9 cellular contexts compared by ENCODE assay signal in the genomic region with DNA sequence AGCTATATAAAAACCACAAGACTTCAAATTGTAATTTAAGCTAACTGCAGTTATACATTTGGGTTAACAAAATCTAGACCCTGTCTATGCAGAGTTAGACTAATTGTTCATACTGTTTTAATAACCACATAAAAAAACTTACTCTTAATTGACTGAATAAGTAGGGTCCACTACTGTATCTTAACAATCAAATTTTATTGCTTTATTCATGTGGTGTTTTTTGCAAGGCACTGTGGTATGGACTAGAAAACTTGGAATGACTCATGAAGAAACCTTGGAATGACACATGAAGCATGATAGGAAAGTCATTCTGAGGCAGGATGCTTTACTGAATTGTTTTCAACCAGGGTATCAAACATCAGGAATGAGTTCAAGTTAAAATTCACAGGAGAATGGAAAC. TPM values are rescaled to one million over a fixed set of nuclear protein-coding genes. Genes with fewer than 3 reads are reported as not detected.
DNase-seq lines count a peak whose midpoint lies in the region; ATAC-seq, FAIRE-seq and TF ChIP-seq lines count a peak whose summit lies in the region.
"Had no signal": no experiment of that assay in that cellular context is flagged by ENCODE, and none has a peak within 500 bp of the region (broad histone marks: within the 10 kb centered on the region; RNA-seq: fewer than 3 reads in every experiment).

No MANE protein-coding gene starts in this region.

- ATAC-seq in A549 (no peak), GM23338 (no peak), GM18907 (IDR thresholded peaks at IDR 0.05; ENCODE audit: unreplicated experiment) (no peak)

- peaks cover 8% of the 10 kb centered on the region for H3K27me3 Mint-ChIP-seq in GM23338 (ENCODE audit: insufficient read depth, low read depth, poor library complexity)
- no peaks in the 10 kb centered on the region for H3K27me3 Mint-ChIP-seq in activated T-helper 2 cell treated with anti-CD3 and anti-CD28 coated beads, Interferon-gamma antibody, Interleukin-2, Interleukin-4, amounts not matched to agents 10 μg/mL and 5 μg/mL and 100 μg/mL, durations not matched to agents 14 hours and 24 hours and 36 hours (ENCODE audit: low read depth)

- FAIRE-seq in A549 (lab: Jason Lieb, UNC), result no peak

- TF ChIP-seq POLR2A in A549 (IDR thresholded peaks at IDR 0.05; ENCODE audit: low read length), result no peak

- H3K27ac Mint-ChIP-seq in GM23338, result no peak overlapping the region
- H3K27ac Mint-ChIP-seq in activated T-helper 2 cell treated with anti-CD3 and anti-CD28 coated beads, Interferon-gamma antibody, Interleukin-2, Interleukin-4, amounts not matched to agents 10 μg/mL and 5 μg/mL and 100 μg/mL, durations not matched to agents 14 hours and 24 hours and 36 hours, result peak overlapping the region; percentile 52

- no peaks in the 10 kb centered on the region for H3K27me3 ChIP-seq in GM23338 (ENCODE audit: insufficient read depth)
- no peaks in the 10 kb centered on the region for H3K27me3 ChIP-seq in hepatocyte

- DNase-seq in A549 (ENCODE audit: low read depth in 1 of 2, low spot score in 1 of 2), result no peak
- no peak for DNase-seq in GM23338 (ENCODE audit: low spot score)
- DNase-seq in activated T-helper 2 cell treated with anti-CD3 and anti-CD28 coated beads, Interferon-gamma antibody, Interleukin-2, Interleukin-4, amounts not matched to agents 10 μg/mL and 5 μg/mL and 100 μg/mL, durations not matched to agents 14 hours and 24 hours and 36 hours (ENCODE audit: low spot score), result no peak
- peak; percentile 10 for DNase-seq in hepatocyte (ENCODE audit: low spot score)
- DNase-seq in cerebellum (ENCODE audit: low spot score), result no peak
- DNase-seq in KG1 (lab: John Stamatoyannopoulos, UW), result no peak
- no peak for DNase-seq in NCI-H2029 treated with DMSO at 0.1 percent for 48 hours (lab: John Stamatoyannopoulos, UW)
- DNase-seq: stimulated activated CD4-positive, alpha-beta T cell treated with anti-CD3 and anti-CD28 coated beads, Interleukin-4, amount 100 ng/mL, for 4 hours had no signal

- H3K9me3 Mint-ChIP-seq in GM23338, result no peaks in the 10 kb centered on the region; the same call in 2 of the 3 replicates
- no peaks in the 10 kb centered on the region for H3K9me3 Mint-ChIP-seq in activated T-helper 2 cell treated with anti-CD3 and anti-CD28 coated beads, Interferon-gamma antibody, Interleukin-2, Interleukin-4, amounts not matched to agents 10 μg/mL and 5 μg/mL and 100 μg/mL, durations not matched to agents 14 hours and 24 hours and 36 hours

- peaks cover 33% of the 10 kb centered on the region for H3K36me3 Mint-ChIP-seq in GM23338 (ENCODE audit: low read depth)
- peaks cover 71% of the 10 kb centered on the region for H3K36me3 Mint-ChIP-seq in activated T-helper 2 cell treated with anti-CD3 and anti-CD28 coated beads, Interferon-gamma antibody, Interleukin-2, Interleukin-4, amounts not matched to agents 10 μg/mL and 5 μg/mL and 100 μg/mL, durations not matched to agents 14 hours and 24 hours and 36 hours (ENCODE audit: low read depth)

- H3K79me2 ChIP-seq in GM23338 (replicated peaks; ENCODE audit: insufficient read depth), result peaks cover 62% of the 10 kb centered on the region
- peaks cover 72% of the 10 kb centered on the region for H3K79me2 ChIP-seq in hepatocyte

- H3K9me2 ChIP-seq in GM23338 (ENCODE audit: insufficient read depth) (no peaks in the 10 kb centered on the region), hepatocyte (replicated peaks; ENCODE audit: insufficient read depth) (no peaks in the 10 kb centered on the region)

- peaks cover 20% of the 10 kb centered on the region for H3K4me1 ChIP-seq in A549
- peaks cover 10% of the 10 kb centered on the region; the same call in 1 of the 2 replicates for H3K4me1 ChIP-seq in GM23338 (ENCODE audit: insufficient read depth)
- H3K4me1 ChIP-seq in hepatocyte (ENCODE audit: insufficient read depth), result peaks cover 7% of the 10 kb centered on the region

- no peaks in the 10 kb centered on the region; the same call in 1 of the 2 replicates for H3F3A ChIP-seq in GM23338 (replicated peaks; ENCODE audit: low read depth)

- POLR2A ChIA-PET in A549 (lab: Yijun Ruan, JAX), result no interaction called here

- H3K4me2 ChIP-seq in A549 (peak overlapping the region; percentile 82), GM23338 (no peak overlapping the region), hepatocyte (peak overlapping the region; percentile 79)

- peaks cover 21% of the 10 kb centered on the region for H4K20me1 ChIP-seq in GM23338 (replicated peaks; ENCODE audit: insufficient read depth)
- peaks cover 28% of the 10 kb centered on the region for H4K20me1 ChIP-seq in hepatocyte (ENCODE audit: insufficient read depth, poor library complexity, severe bottlenecking)

- H3K27ac ChIP-seq in A549, result no peak overlapping the region
- no peak overlapping the region for H3K27ac ChIP-seq in GM23338 (ENCODE audit: low read depth)
- H3K27ac ChIP-seq in hepatocyte, result peak overlapping the region; percentile 9

- H3K4me1 Mint-ChIP-seq in GM23338, result peaks cover 11% of the 10 kb centered on the region; the same call in 2 of the 3 replicates
- peaks cover 48% of the 10 kb centered on the region for H3K4me1 Mint-ChIP-seq in activated T-helper 2 cell treated with anti-CD3 and anti-CD28 coated beads, Interferon-gamma antibody, Interleukin-2, Interleukin-4, amounts not matched to agents 10 μg/mL and 5 μg/mL and 100 μg/mL, durations not matched to agents 14 hours and 24 hours and 36 hours (ENCODE audit: low read depth)

- intact Hi-C loops in activated T-helper 2 cell treated with anti-CD3 and anti-CD28 coated beads, Interferon-gamma antibody, Interleukin-2, Interleukin-4, amounts not matched to agents 10 μg/mL and 5 μg/mL and 100 μg/mL, durations not matched to agents 14 hours and 24 hours and 36 hours (cut with micrococcal nuclease), result loop anchor here (10.0 kb wide), 1 partner anchor 761 kb away; no protein-coding TSS in a partner anchor

- no peak for TF ChIP-seq CTCF in A549 (IDR thresholded peaks at IDR 0.05)
- TF ChIP-seq CTCF in GM23338 (conservative IDR thresholded peaks at IDR 0.05; ENCODE audit: low read depth in 2 of 2), result no peak
- no peak for TF ChIP-seq CTCF in hepatocyte (IDR thresholded peaks at IDR 0.05; ENCODE audit: poor library complexity)

- H3K4me3 ChIP-seq in A549 (0 out of 3 replicates have a peak overlapping the region, but pooled peaks have one; percentile 94), GM23338 (no peak overlapping the region; the same call in 1 of the 2 replicates), hepatocyte (peak overlapping the region; percentile 65)

- H3K4me3 Mint-ChIP-seq in GM23338, result peak overlapping the region; percentile 93
- H3K4me3 Mint-ChIP-seq in activated T-helper 2 cell treated with anti-CD3 and anti-CD28 coated beads, Interferon-gamma antibody, Interleukin-2, Interleukin-4, amounts not matched to agents 10 μg/mL and 5 μg/mL and 100 μg/mL, durations not matched to agents 14 hours and 24 hours and 36 hours (ENCODE audit: low read depth), result peak overlapping the region; percentile 97

- peaks cover 15% of the 10 kb centered on the region for H3K36me3 ChIP-seq in GM23338 (ENCODE audit: insufficient read depth)
- H3K36me3 ChIP-seq in hepatocyte (replicated peaks; ENCODE audit: insufficient read depth, low read depth), result no peaks in the 10 kb centered on the region

- H3K9me3 ChIP-seq in A549, result no peaks in the 10 kb centered on the region
- no peaks in the 10 kb centered on the region for H3K9me3 ChIP-seq in hepatocyte (ENCODE audit: low read depth)

- H2AFZ ChIP-seq in GM23338, result no peak overlapping the region
- H2AFZ ChIP-seq in hepatocyte, result no peak overlapping the region

- no peak for TF ChIP-seq EP300 in A549 (IDR thresholded peaks at IDR 0.05)

- CTCF ChIA-PET in A549 (lab: Yijun Ruan, JAX), result interaction anchor here (0.6 to 1.2 kb wide), 3 partner anchors 91 to 306 kb away, joined by 3 to 6 read pairs (median 4); no protein-coding TSS in a partner anchor

- no peak for TF ChIP-seq RAD21 in A549 (conservative IDR thresholded peaks at IDR 0.05 in 1 of 2, IDR thresholded peaks at IDR 0.05 in 1 of 2)

RNA-seq across cellular contexts. Expression of gene SERP1, which starts 2.3 kb away (rescaled TPM):
- polyA plus RNA-seq in A549 (2011; rRNA removed) (78.6 and 94.7 TPM in 2 replicates), A549 (2017; fragmentation: RNase III; extraction: RNeasy Plus Mini Kit Qiagen cat#74134 plus additional on column Dnase treatment) (82.9 to 85.8 TPM (median 84.3 TPM) in 3 replicates), GM23338 (2016; fragmentation: Nextera tagmentation; extraction: Ambion mirVana) (211 and 229 TPM in 2 replicates), hepatocyte (157 and 165 TPM in 2 replicates)
- polyA plus RNA-seq in A549 (2012; cell fraction: cytosol; rRNA removed), result 128 and 156 TPM in 2 replicates
- 92.5 and 165 TPM in 2 replicates for polyA plus RNA-seq in A549 (2012; cell fraction: nucleus; rRNA removed)
- 32.5 and 39.1 TPM in 2 replicates for polyA minus RNA-seq in A549 (2011; rRNA and poly(A)+ RNA removed)
- total RNA-seq in GM23338 (2014; rRNA removed; shearing (Covaris generic)), result 214 and 252 TPM in 2 replicates
- total RNA-seq in activated T-helper 2 cell treated with anti-CD3 and anti-CD28 coated beads, Interferon-gamma antibody, Interleukin-2, Interleukin-4, amounts not matched to agents 10 μg/mL and 5 μg/mL and 100 μg/mL, durations not matched to agents 14 hours and 24 hours and 36 hours, result 89.2 and 91.7 TPM in 2 replicates
- total RNA-seq in hepatocyte (202 and 233 TPM in 2 replicates), cerebellum (73.7 TPM)

RNA-seq across cellular contexts. Expression of gene EIF2A, which starts 2.5 kb away (rescaled TPM):
- polyA plus RNA-seq in A549 (2011; rRNA removed) (122 and 141 TPM in 2 replicates), A549 (2017; fragmentation: RNase III; extraction: RNeasy Plus Mini Kit Qiagen cat#74134 plus additional on column Dnase treatment) (105 to 126 TPM (median 110 TPM) in 3 replicates), GM23338 (2016; fragmentation: Nextera tagmentation; extraction: Ambion mirVana) (65.6 and 95.2 TPM in 2 replicates), hepatocyte (34.4 and 34.5 TPM in 2 replicates)
- 64.3 and 66.7 TPM in 2 replicates for polyA plus RNA-seq in A549 (2012; cell fraction: cytosol; rRNA removed)
- polyA plus RNA-seq in A549 (2012; cell fraction: nucleus; rRNA removed), result 26.4 and 37.4 TPM in 2 replicates
- 62.0 and 69.8 TPM in 2 replicates for polyA minus RNA-seq in A549 (2011; rRNA and poly(A)+ RNA removed)
- total RNA-seq in GM23338 (2014; rRNA removed; shearing (Covaris generic)), result 114 and 153 TPM in 2 replicates
- 124 and 126 TPM in 2 replicates for total RNA-seq in activated T-helper 2 cell treated with anti-CD3 and anti-CD28 coated beads, Interferon-gamma antibody, Interleukin-2, Interleukin-4, amounts not matched to agents 10 μg/mL and 5 μg/mL and 100 μg/mL, durations not matched to agents 14 hours and 24 hours and 36 hours
- total RNA-seq in hepatocyte (112 TPM in 2 replicates), cerebellum (124 TPM)

RNA-seq across cellular contexts. Expression of gene SELENOT, which starts 59.1 kb away (rescaled TPM):
- polyA plus RNA-seq in A549 (2011; rRNA removed) (536 and 846 TPM in 2 replicates), A549 (2017; fragmentation: RNase III; extraction: RNeasy Plus Mini Kit Qiagen cat#74134 plus additional on column Dnase treatment) (97.0 to 113 TPM (median 100 TPM) in 3 replicates), GM23338 (2016; fragmentation: Nextera tagmentation; extraction: Ambion mirVana) (51.3 and 61.3 TPM in 2 replicates), hepatocyte (109 and 147 TPM in 2 replicates)
- polyA plus RNA-seq in A549 (2012; cell fraction: cytosol; rRNA removed), result 219 and 240 TPM in 2 replicates
- polyA plus RNA-seq in A549 (2012; cell fraction: nucleus; rRNA removed), result 48.1 and 56.6 TPM in 2 replicates
- 174 and 217 TPM in 2 replicates for polyA minus RNA-seq in A549 (2011; rRNA and poly(A)+ RNA removed)
- 56.1 and 61.9 TPM in 2 replicates for total RNA-seq in GM23338 (2014; rRNA removed; shearing (Covaris generic))
- 119 and 121 TPM in 2 replicates for total RNA-seq in activated T-helper 2 cell treated with anti-CD3 and anti-CD28 coated beads, Interferon-gamma antibody, Interleukin-2, Interleukin-4, amounts not matched to agents 10 μg/mL and 5 μg/mL and 100 μg/mL, durations not matched to agents 14 hours and 24 hours and 36 hours
- total RNA-seq in hepatocyte (101 and 175 TPM in 2 replicates), cerebellum (77.0 TPM)
